11 cellular contexts compared by ENCODE assay signal in the genomic region with DNA sequence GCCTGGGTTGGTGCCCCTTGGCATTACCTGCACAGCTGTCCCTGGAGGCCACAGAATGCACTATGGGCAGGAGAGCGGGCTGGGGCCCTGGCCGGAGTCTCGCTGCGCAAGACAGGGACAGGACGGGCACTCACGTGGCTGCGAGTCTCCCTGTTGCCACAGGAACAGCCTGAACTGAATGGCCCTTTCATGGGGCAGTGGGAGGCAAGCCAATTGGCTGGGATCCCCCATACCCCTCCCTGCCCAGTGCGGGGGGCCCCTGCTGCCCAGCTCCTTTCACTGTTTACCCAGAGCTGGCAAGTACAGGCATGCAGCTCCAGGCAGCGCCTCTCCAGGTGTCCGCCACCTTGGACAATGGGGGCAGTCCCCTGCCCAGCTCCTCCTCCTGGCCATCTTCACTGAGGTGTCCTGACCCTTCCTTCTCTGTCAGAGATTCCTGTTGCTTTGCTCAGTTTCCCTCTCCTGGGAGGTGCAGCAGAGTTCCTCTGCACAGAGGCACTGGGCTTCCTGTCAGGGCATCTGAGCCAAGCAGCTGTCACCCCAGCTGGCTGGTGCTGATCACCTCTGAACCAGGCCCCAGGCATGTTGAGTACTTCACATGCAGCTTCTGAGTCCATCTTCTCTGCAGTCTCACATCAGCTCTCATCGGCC. TPM values are rescaled to one million over a fixed set of nuclear protein-coding genes. Genes with fewer than 3 reads are reported as not detected.
A peak's percentile ranks its signal among the peaks of the same experiment; 100 is the strongest.
DNase-seq lines count a peak whose midpoint lies in the region; ATAC-seq, FAIRE-seq and TF ChIP-seq lines count a peak whose summit lies in the region.
"Had no signal": no experiment of that assay in that cellular context is flagged by ENCODE, and none has a peak within 500 bp of the region (broad histone marks: within the 10 kb centered on the region; RNA-seq: fewer than 3 reads in every experiment).

No MANE protein-coding gene starts in this region.

- no peak for FAIRE-seq in RCC 7860 (lab: Jason Lieb, UNC)
- FAIRE-seq: colon had no signal

- no peaks in the 10 kb centered on the region for H3K36me3 ChIP-seq in left lung

- no peak overlapping the region for H3K4me3 ChIP-seq in left lung

- TF ChIP-seq CTCF in left lung (IDR thresholded peaks at IDR 0.05): no peak
- no peak for TF ChIP-seq CTCF in GM10248 (IDR thresholded peaks at IDR 0.05; ENCODE audit: control extremely low read depth, extremely low read depth, low read depth, missing control alignments)

- intact Hi-C loops in left lung (cut with DNase I): no loop called here

- ATAC-seq in left lung (peak; percentile 56), HG02938 (IDR thresholded peaks at IDR 0.05; ENCODE audit: unreplicated experiment) (no peak)
- ATAC-seq: naive thymus-derived CD8-positive, alpha-beta T cell had no signal

- no peaks in the 10 kb centered on the region for H3K9me3 ChIP-seq in left lung

- CTCF ChIA-PET in GM10248 (lab: Yijun Ruan, JAX): interaction anchor here (1.0 to 11.9 kb wide), 9 partner anchors 10 to 98 kb away, joined by 3 to 159 read pairs (median 6); a partner anchor contains a TSS

- POLR2A ChIA-PET in GM10248 (lab: Yijun Ruan, JAX): no interaction called here

- DNase-seq in NCI-H1105 treated with DMSO at 0.1 percent for 48 hours (lab: John Stamatoyannopoulos, UW): peak; percentile 93
- peak in 54 of 58 donors; percentile 65 to 98 (median 90) for DNase-seq in anterior cingulate cortex (lab: John Stamatoyannopoulos, UW)
- DNase-seq in left lung: peak; percentile 31 to 62
- no peak for DNase-seq in RCC 7860 (ENCODE audit: low spot score)
- no peak for DNase-seq in GM10248 (ENCODE audit: extremely low spot score)
- DNase-seq in HK-2 (ENCODE audit: unreplicated experiment): no peak
- DNase-seq: naive thymus-derived CD8-positive, alpha-beta T cell had no signal

- peaks cover 0 to 11% of the 10 kb centered on the region in 2 donors for H3K27me3 ChIP-seq in left lung

- peaks cover 6 to 18% of the 10 kb centered on the region in 2 donors for H3K4me1 ChIP-seq in left lung

- H3K27ac ChIP-seq in left lung (peak overlapping the region in 1 of 2 donors; percentile 33), temporal lobe (ENCODE audit: low read depth, low read length) (peak overlapping the region; percentile 99)

RNA-seq across cellular contexts. Expression of a gene that starts 5.2 kb away (rescaled TPM):
- total RNA-seq in left lung (1 to 10 TPM; 2.6 to 3.7 TPM), temporal lobe (0.74 TPM)

RNA-seq across cellular contexts. Expression of a gene that starts 29.8 kb away (rescaled TPM):
- total RNA-seq in left lung (not detected), temporal lobe (not detected)
- total RNA-seq: naive thymus-derived CD8-positive, alpha-beta T cell; subcutaneous adipose tissue had no signal

RNA-seq across cellular contexts. Expression of a gene that starts 35.6 kb away (rescaled TPM):
- total RNA-seq in left lung: 10 to 100 TPM; 20.0 to 33.3 TPM
- total RNA-seq in temporal lobe: 3.0 TPM
- total RNA-seq: naive thymus-derived CD8-positive, alpha-beta T cell had no signal

RNA-seq across cellular contexts. Expression of a gene that starts 42.0 kb away (rescaled TPM):
- 10 to 100 TPM; 22.0 to 28.3 TPM for total RNA-seq in left lung
- 4.7 TPM for total RNA-seq in temporal lobe

RNA-seq across cellular contexts. Expression of a gene that starts 46.6 kb away (rescaled TPM):
- total RNA-seq in left lung: 100 to 1,000 TPM in 1 of 2 donors, 10 to 100 TPM in 1; 46.6 to 130 TPM
- 21.4 TPM for total RNA-seq in temporal lobe
- total RNA-seq: naive thymus-derived CD8-positive, alpha-beta T cell had no signal

Comparison
In these comparisons a context has a peak if more than half of its experiments do, and no peak if none do; other contexts are left out.
1. DNase-seq: peak in NCI-H1105 treated with DMSO at 0.1 percent for 48 hours (single experiment), anterior cingulate cortex (54 of 58) and left lung (2 of 2); none in RCC 7860 (single experiment), GM10248 (single experiment) and HK-2 (single experiment).